In the genomic region with DNA sequence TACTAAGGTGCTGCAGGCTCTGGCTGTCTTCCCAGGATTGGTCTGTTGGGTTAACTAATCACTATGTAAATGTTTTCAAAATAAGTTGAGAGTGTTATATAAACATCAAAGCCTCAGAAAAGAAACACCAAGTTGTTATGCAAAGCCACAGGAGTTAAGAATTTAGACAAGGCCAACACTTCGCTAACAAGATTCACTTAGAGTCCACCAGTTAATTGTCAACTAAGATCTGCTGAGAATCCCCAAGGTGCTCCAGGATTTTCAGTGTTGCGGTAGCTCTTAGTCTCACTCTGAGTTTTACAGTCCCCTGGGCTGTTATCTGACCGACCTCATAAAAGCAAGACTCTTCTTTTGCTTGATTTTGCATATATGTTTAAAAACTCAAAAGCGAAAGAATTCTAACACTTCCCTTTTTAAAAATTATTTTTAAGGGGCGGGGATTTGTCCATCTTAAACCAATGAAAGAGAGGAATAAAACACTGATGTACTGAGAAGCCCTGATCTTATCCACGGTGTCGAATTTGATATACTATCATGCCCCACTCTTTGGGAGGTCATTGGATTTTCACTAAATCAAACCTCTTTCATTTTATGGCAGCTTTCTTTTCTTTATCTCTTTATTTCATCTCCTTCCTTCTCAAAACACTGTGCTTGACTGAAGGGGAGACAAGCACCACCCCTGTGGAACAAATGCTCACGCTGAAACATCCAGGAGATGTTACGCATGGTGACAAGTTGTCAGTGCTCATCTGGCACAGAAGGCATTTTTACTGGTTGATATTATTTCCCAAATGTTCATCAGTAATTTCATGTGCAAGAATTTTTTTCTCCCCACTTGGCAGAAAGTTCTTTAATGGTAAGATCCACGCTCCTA, we compare ENCODE assay signal across 8 cellular contexts. TPM values are rescaled to one million over a fixed set of nuclear protein-coding genes. Genes with fewer than 3 reads are reported as not detected.
A peak's percentile ranks its signal among the peaks of the same experiment; 100 is the strongest.
DNase-seq lines count a peak whose midpoint lies in the region; ATAC-seq and TF ChIP-seq lines count a peak whose summit lies in the region.

No MANE protein-coding gene starts in this region.

- H3K79me2 ChIP-seq in fibroblast of lung (ENCODE audit: control insufficient read depth, insufficient read depth, low read length) = peaks cover 67% of the 10 kb centered on the region

- ATAC-seq in GM19467 (IDR thresholded peaks at IDR 0.05; ENCODE audit: unreplicated experiment) (peak; percentile 70), HG03460 (IDR thresholded peaks at IDR 0.05; ENCODE audit: unreplicated experiment) (peak; percentile 72)

- peaks cover 13% of the 10 kb centered on the region for H3K4me1 ChIP-seq in fibroblast of lung (ENCODE audit: control insufficient read depth, extremely low read depth, insufficient read depth, low read length)

- peak overlapping the region; percentile 1 for H3K27ac ChIP-seq in fibroblast of lung (ENCODE audit: insufficient read depth, low read length)

- H3K9ac ChIP-seq in fibroblast of lung (ENCODE audit: insufficient read depth, low read length) = no peak overlapping the region

- no peak for DNase-seq in GM12864 (ENCODE audit: low read depth)
- peak in 1 of 2 donors; percentile 39 for DNase-seq in fibroblast of lung (ENCODE audit: low read depth in 2 of 2)
- no peak for DNase-seq in GF-D8 (lab: John Stamatoyannopoulos, UW)
- DNase-seq in NCI-H1694 (lab: John Stamatoyannopoulos, UW) = no peak
- no peak for DNase-seq in SHP77 (lab: John Stamatoyannopoulos, UW)
- DNase-seq in H7 = no peak

- TF ChIP-seq CTCF in GM12864 (IDR thresholded peaks at IDR 0.05; ENCODE audit: low read depth, low read length, missing control alignments) (no peak), fibroblast of lung (conservative IDR thresholded peaks at IDR 0.05 in 1 of 2, IDR thresholded peaks at IDR 0.05 in 1 of 2; ENCODE audit: low read depth in 1 of 2, low read length in 2 of 2) (no peak)

- H2AFZ ChIP-seq in fibroblast of lung (ENCODE audit: low read length) = no peak overlapping the region

- H3K36me3 ChIP-seq in fibroblast of lung (ENCODE audit: control insufficient read depth, insufficient read depth, low read length) (peaks cover 2% of the 10 kb centered on the region), H7 (replicated peaks; ENCODE audit: control insufficient read depth, insufficient read depth, low read length) (no peaks in the 10 kb centered on the region)

- no peaks in the 10 kb centered on the region for H3K9me3 ChIP-seq in fibroblast of lung (ENCODE audit: control insufficient read depth, insufficient read depth, low read depth, low read length)

- H3K4me3 ChIP-seq in GM12864 (ENCODE audit: low read depth, low read length) (peak overlapping the region; percentile 41), fibroblast of lung (replicated peaks in 1 of 4; ENCODE audit: control extremely low read depth in 1 of 4, insufficient read depth in 1 of 4, low read depth in 3 of 4, low read length in 4 of 4) (no peak overlapping the region), H7 (ENCODE audit: insufficient read depth, low read depth, low read length) (no peak overlapping the region)

- peak overlapping the region; percentile 55 for H3K4me2 ChIP-seq in fibroblast of lung (ENCODE audit: extremely low read depth, insufficient read depth, low read length)

- no peaks in the 10 kb centered on the region for H3K27me3 ChIP-seq in fibroblast of lung (ENCODE audit: control insufficient read depth, insufficient read depth, low read length)
- peaks cover 65% of the 10 kb centered on the region for H3K27me3 ChIP-seq in H7 (ENCODE audit: control insufficient read depth, insufficient read depth, low read length)

- no peaks in the 10 kb centered on the region for H4K20me1 ChIP-seq in fibroblast of lung (ENCODE audit: control insufficient read depth, extremely low read depth, insufficient read depth, low read length)

RNA-seq across cellular contexts. Expression of a gene that starts 7.0 kb away (rescaled TPM):
- 30.0 and 37.5 TPM in 2 replicates for total RNA-seq in fibroblast of lung
- 22.8 and 28.5 TPM in 2 replicates for polyA plus RNA-seq in fibroblast of lung
- 26.3 and 27.5 TPM in 2 replicates for polyA plus RNA-seq in fibroblast of lung (2012)
- 37.0 and 50.9 TPM in 2 replicates for polyA minus RNA-seq in fibroblast of lung (ENCODE audit: low replicate concordance)
- total RNA-seq in H7 (2014; rRNA removed; shearing (Covaris generic)) = 8.5 and 14.2 TPM in 2 replicates

RNA-seq across cellular contexts. Expression of a gene that starts 47.9 kb away (rescaled TPM):
- under 0.01 TPM in 2 replicates for total RNA-seq in fibroblast of lung
- 0.20 TPM in 1 of 2 replicates, not detected in the other for polyA plus RNA-seq in fibroblast of lung
- 0.12 and 0.30 TPM in 2 replicates for polyA plus RNA-seq in fibroblast of lung (2012)
- polyA minus RNA-seq in fibroblast of lung (ENCODE audit: low replicate concordance) = not detected in 2 replicates
- 9.6 and 19.3 TPM in 2 replicates for total RNA-seq in H7 (2014; rRNA removed; shearing (Covaris generic))

Comparison
In these comparisons a context has a peak if more than half of its experiments do, and no peak if none do; other contexts are left out.
1. RNA of a gene that starts 47.9 kb away (total RNA-seq): 9.6 to 19.3 TPM in H7; under 0.01 TPM in fibroblast of lung; every median in the first group is over 10 times any median in the second.